ENCODE assay signal across 16 cellular contexts in genomic region chr6:114376611-114377206, GRCh38. TPM values are rescaled to one million over a fixed set of nuclear protein-coding genes. Genes with fewer than 3 reads are reported as not detected.
DNase-seq lines count a peak whose midpoint lies in the region; ATAC-seq and TF ChIP-seq lines count a peak whose summit lies in the region.
"Had no signal": no experiment of that assay in that cellular context is flagged by ENCODE, and none has a peak within 500 bp of the region (broad histone marks: within the 10 kb centered on the region; RNA-seq: fewer than 3 reads in every experiment).

No MANE protein-coding gene starts in this region.

- no TSS peak for BruUV-seq in Caco-2 (replicated peaks; lab: Mats Ljungman, UMichigan)

- H3K9me3 Mint-ChIP-seq in Caco-2 (ENCODE audit: unreplicated experiment) (peaks cover 9% of the 10 kb centered on the region), nephron progenitor cell (no peaks in the 10 kb centered on the region), mesothelial cell of epicardium (no peaks in the 10 kb centered on the region)
- H3K9me3 Mint-ChIP-seq: CD4-positive, alpha-beta T cell had no signal

- POLR2A ChIA-PET in Caco-2 (lab: Charles Lee): no interaction called here

- no peaks in the 10 kb centered on the region for H3K36me3 ChIP-seq in Caco-2 (ENCODE audit: control insufficient read depth, insufficient read depth, low read length)

- H3K4me3 ChIP-seq in Caco-2 (ENCODE audit: low read depth, low read length): no peak overlapping the region

- no peak for DNase-seq in Caco-2
- DNase-seq in SW480 (ENCODE audit: low spot score): peak; percentile 11
- peak; percentile 29 for DNase-seq in iPS-NIHi11 (ENCODE audit: low spot score)
- no peak for DNase-seq in nephron progenitor cell
- DNase-seq in NCI-H2196 treated with DMSO at 0.1 percent for 48 hours (lab: John Stamatoyannopoulos, UW; ENCODE audit: unreplicated experiment): no peak
- no peak for DNase-seq in NCI-H82 treated with DMSO at 0.1 percent for 48 hours (lab: John Stamatoyannopoulos, UW; ENCODE audit: unreplicated experiment)
- no peak for DNase-seq in mesothelial cell of epicardium (ENCODE audit: low spot score in 2 of 2, unreplicated experiment in 2 of 2)
- DNase-seq: CD4-positive, alpha-beta T cell; NCI-H1048; NCI-H146; NCI-H2081 treated with DMSO at 0.1 percent for 48 hours; NCI-H524 had no signal

- H3K4me1 ChIP-seq in Caco-2: no peaks in the 10 kb centered on the region

- CTCF ChIA-PET in Caco-2 (lab: Charles Lee): interaction anchor here (0.8 kb wide), 1 partner anchor 209 kb away, joined by 3 read pairs; no protein-coding TSS in a partner anchor

- H3K36me3 Mint-ChIP-seq in Caco-2 (ENCODE audit: insufficient read depth, unreplicated experiment): no peaks in the 10 kb centered on the region
- H3K36me3 Mint-ChIP-seq in nephron progenitor cell (ENCODE audit: low read depth): no peaks in the 10 kb centered on the region
- H3K36me3 Mint-ChIP-seq in mesothelial cell of epicardium: no peaks in the 10 kb centered on the region

- H3K27me3 Mint-ChIP-seq in Caco-2 (ENCODE audit: insufficient read depth, unreplicated experiment) (no peaks in the 10 kb centered on the region), nephron progenitor cell (ENCODE audit: low read depth, poor library complexity) (no peaks in the 10 kb centered on the region), mesothelial cell of epicardium (ENCODE audit: low read depth) (no peaks in the 10 kb centered on the region)
- H3K27me3 Mint-ChIP-seq: B cell; CD4-positive, alpha-beta T cell had no signal

- H3K27ac Mint-ChIP-seq in Caco-2 (ENCODE audit: unreplicated experiment) (peak overlapping the region; percentile 52), nephron progenitor cell (peak overlapping the region; percentile 68), mesothelial cell of epicardium (no peak overlapping the region)
- H3K27ac Mint-ChIP-seq: B cell; CD4-positive, alpha-beta T cell had no signal

- ATAC-seq in GM18498 (IDR thresholded peaks at IDR 0.05; ENCODE audit: unreplicated experiment): no peak
- ATAC-seq: Panc1 had no signal

- intact Hi-C loops in Caco-2 (cut with micrococcal nuclease; ENCODE audit: unreplicated experiment): no loop called here

- H3K27me3 ChIP-seq in Caco-2 (replicated peaks; ENCODE audit: control insufficient read depth, insufficient read depth, low read length): no peaks in the 10 kb centered on the region

- H3K4me3 Mint-ChIP-seq in Caco-2 (ENCODE audit: unreplicated experiment): no peak overlapping the region
- H3K4me3 Mint-ChIP-seq in nephron progenitor cell: no peak overlapping the region
- no peak overlapping the region for H3K4me3 Mint-ChIP-seq in mesothelial cell of epicardium
- H3K4me3 Mint-ChIP-seq: B cell; CD4-positive, alpha-beta T cell had no signal

- no peaks in the 10 kb centered on the region for H3K9me3 ChIP-seq in Caco-2

- TF ChIP-seq CTCF in Caco-2 (IDR thresholded peaks at IDR 0.05; ENCODE audit: insufficient read depth in 1 of 2, low read depth in 1 of 2, low read length in 1 of 2, severe bottlenecking in 1 of 2, unreplicated experiment in 1 of 2): no peak
- no peak for TF ChIP-seq CTCF in nephron progenitor cell (IDR thresholded peaks at IDR 0.05)
- TF ChIP-seq CTCF in mesothelial cell of epicardium (IDR thresholded peaks at IDR 0.05; ENCODE audit: unreplicated experiment): no peak

- H3K4me1 Mint-ChIP-seq in Caco-2 (ENCODE audit: low read depth, unreplicated experiment) (no peaks in the 10 kb centered on the region), nephron progenitor cell (peaks cover 24% of the 10 kb centered on the region), mesothelial cell of epicardium (peaks cover 11% of the 10 kb centered on the region)
- H3K4me1 Mint-ChIP-seq: B cell had no signal

RNA-seq across cellular contexts. Expression of gene HS3ST5, which starts 33.9 kb away (rescaled TPM):
- total RNA-seq in Caco-2 (2022): 0.28 and 0.29 TPM in 2 replicates
- 0.16 to 0.49 TPM (median 0.27 TPM) in 3 replicates for total RNA-seq in mesothelial cell of epicardium
- total RNA-seq: B cell; CD4-positive, alpha-beta T cell; MCF 10A had no signal

Comparison
In these comparisons a context has a peak if more than half of its experiments do, and no peak if none do; other contexts are left out.
1. DNase-seq: peak in SW480 (single experiment) and iPS-NIHi11 (single experiment); none in Caco-2 (0 of 2), nephron progenitor cell (single experiment), NCI-H2196 treated with DMSO at 0.1 percent for 48 hours (single experiment), NCI-H82 treated with DMSO at 0.1 percent for 48 hours (single experiment) and mesothelial cell of epicardium (0 of 2).